Comparison of ENCODE assay signal across 29 cellular contexts in the genomic region with DNA sequence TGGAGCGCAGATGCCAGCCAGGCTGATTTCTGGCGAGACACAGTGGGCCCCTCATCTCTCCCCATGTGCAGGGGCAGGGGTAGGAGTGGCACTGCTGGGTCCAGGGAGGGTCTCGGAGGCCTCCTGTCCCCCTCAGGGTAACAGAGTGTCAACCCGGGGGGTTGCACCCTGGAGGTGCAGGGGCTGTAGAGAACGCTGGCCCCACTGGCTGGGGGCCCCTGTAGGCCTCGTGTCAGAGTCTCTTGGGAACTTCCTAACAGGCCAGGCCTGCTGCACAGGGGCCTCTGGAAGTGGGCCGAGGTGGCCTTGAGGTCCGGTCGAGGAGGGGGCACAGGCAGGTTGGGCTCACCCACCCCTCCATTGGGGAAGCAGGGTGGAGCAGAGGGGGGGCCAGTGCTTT. TPM values are rescaled to one million over a fixed set of nuclear protein-coding genes. Genes with fewer than 3 reads are reported as not detected.
"Had no signal": no experiment of that assay in that cellular context is flagged by ENCODE, and none has a peak within 500 bp of the region (broad histone marks: within the 10 kb centered on the region; RNA-seq: fewer than 3 reads in every experiment).

No MANE protein-coding gene starts in this region.

- H3K4me1 Mint-ChIP-seq: activated B cell treated with CpG ODN at 0.5 μM for 24 hours; activated CD4-positive, alpha-beta memory T cell treated with anti-CD3 and anti-CD28 coated beads, Interleukin-2, amount 10 ng/mL, durations not matched to agents 7 days and 5 days; activated CD4-positive, alpha-beta T cell treated with anti-CD3 and anti-CD28 coated beads for 36 hours; activated CD4-positive, alpha-beta T cell treated with anti-CD3 and anti-CD28 coated beads, Interleukin-2, amount 10 ng/mL, durations not matched to agents 24 days and 14 days; activated naive CD4-positive, alpha-beta T cell treated with anti-CD3 and anti-CD28 coated beads, Interleukin-2, amount 10 ng/mL, durations not matched to agents 7 days and 5 days; activated naive CD8-positive, alpha-beta T cell treated with anti-CD3 and anti-CD28 coated beads, Interleukin-2, amount 10 ng/mL, durations not matched to agents 7 days and 5 days; central memory CD8-positive, alpha-beta T cell; T-helper 17 cell had no signal

- H3K27ac ChIP-seq: brain microvascular endothelial cell, esophagus muscularis mucosa, foreskin keratinocyte, gastrocnemius medialis, WERI-Rb-1 had no signal

- H3K27ac Mint-ChIP-seq: activated B cell treated with CpG ODN at 0.5 μM for 24 hours; activated CD4-positive, alpha-beta memory T cell treated with anti-CD3 and anti-CD28 coated beads, Interleukin-2, amount 10 ng/mL, durations not matched to agents 7 days and 5 days; activated CD4-positive, alpha-beta T cell treated with anti-CD3 and anti-CD28 coated beads for 36 hours; activated CD4-positive, alpha-beta T cell treated with anti-CD3 and anti-CD28 coated beads, Interleukin-2, amount 10 ng/mL, durations not matched to agents 24 days and 14 days; activated naive CD4-positive, alpha-beta T cell treated with anti-CD3 and anti-CD28 coated beads, Interleukin-2, amount 10 ng/mL, durations not matched to agents 7 days and 5 days; activated naive CD4-positive, alpha-beta T cell treated with anti-CD3 and anti-CD28 coated beads, Interleukin-2, amount 50 U/mL, for 72 hours; activated naive CD8-positive, alpha-beta T cell treated with anti-CD3 and anti-CD28 coated beads, Interleukin-2, amount 10 ng/mL, durations not matched to agents 7 days and 5 days; activated T-cell treated with anti-CD3 and anti-CD28 coated beads, Interleukin-2, amount 50 U/mL, for 24 hours; activated T-cell treated with anti-CD3 and anti-CD28 coated beads, Interleukin-2, amount 50 U/mL, for 72 hours; effector memory CD8-positive, alpha-beta T cell; T-helper 17 cell; T-helper 2 cell treated with Interferon-gamma antibody and Interleukin-4, amounts not matched to agents 5 μg/mL and 100 μg/mL, for 36 hours had no signal

- H3K36me3 ChIP-seq: brain microvascular endothelial cell, esophagus muscularis mucosa, gastrocnemius medialis, WERI-Rb-1 had no signal

- H3K36me3 Mint-ChIP-seq: activated naive CD4-positive, alpha-beta T cell treated with anti-CD3 and anti-CD28 coated beads, Interleukin-2, amount 10 ng/mL, durations not matched to agents 7 days and 5 days; activated naive CD8-positive, alpha-beta T cell treated with anti-CD3 and anti-CD28 coated beads, Interleukin-2, amount 10 ng/mL, durations not matched to agents 7 days and 5 days had no signal

- H3K9me3 ChIP-seq: gastrocnemius medialis had no signal

- H3K27me3 ChIP-seq: brain microvascular endothelial cell, foreskin keratinocyte had no signal

- H3K4me3 ChIP-seq: esophagus muscularis mucosa, gastrocnemius medialis had no signal

- H3K4me1 ChIP-seq: esophagus muscularis mucosa, foreskin keratinocyte, gastrocnemius medialis had no signal

- ATAC-seq: activated CD4-positive, alpha-beta T cell treated with anti-CD3 and anti-CD28 coated beads for 36 hours; activated naive CD4-positive, alpha-beta T cell treated with anti-CD3 and anti-CD28 coated beads, Interleukin-2, amount 50 U/mL, for 72 hours; activated T-cell treated with anti-CD3 and anti-CD28 coated beads, Interleukin-2, amount 50 U/mL, for 72 hours; effector memory CD8-positive, alpha-beta T cell; foreskin keratinocyte; gastrocnemius medialis; T-helper 17 cell had no signal

- H3K4me3 Mint-ChIP-seq: activated B cell treated with CpG ODN at 0.5 μM for 24 hours; activated CD4-positive, alpha-beta memory T cell treated with anti-CD3 and anti-CD28 coated beads, Interleukin-2, amount 10 ng/mL, durations not matched to agents 7 days and 5 days; activated CD4-positive, alpha-beta T cell treated with anti-CD3 and anti-CD28 coated beads for 36 hours; activated CD4-positive, alpha-beta T cell treated with anti-CD3 and anti-CD28 coated beads, Interleukin-2, amount 10 ng/mL, durations not matched to agents 24 days and 14 days; activated naive CD4-positive, alpha-beta T cell treated with anti-CD3 and anti-CD28 coated beads, Interleukin-2, amount 10 ng/mL, durations not matched to agents 7 days and 5 days; activated naive CD8-positive, alpha-beta T cell treated with anti-CD3 and anti-CD28 coated beads, Interleukin-2, amount 10 ng/mL, durations not matched to agents 7 days and 5 days; activated T-cell treated with anti-CD3 and anti-CD28 coated beads, Interleukin-2, amount 50 U/mL, for 24 hours; activated T-cell treated with anti-CD3 and anti-CD28 coated beads, Interleukin-2, amount 50 U/mL, for 72 hours; central memory CD8-positive, alpha-beta T cell; effector memory CD8-positive, alpha-beta T cell; T-helper 17 cell; T-helper 2 cell treated with Interferon-gamma antibody and Interleukin-4, amounts not matched to agents 5 μg/mL and 100 μg/mL, for 36 hours had no signal

- DNase-seq: activated B cell treated with CpG ODN at 0.5 μM for 24 hours; activated CD4-positive, alpha-beta memory T cell treated with anti-CD3 and anti-CD28 coated beads, Interleukin-2, amount 10 ng/mL, durations not matched to agents 7 days and 5 days; activated CD4-positive, alpha-beta T cell treated with anti-CD3 and anti-CD28 coated beads for 36 hours; activated CD4-positive, alpha-beta T cell treated with anti-CD3 and anti-CD28 coated beads, Interleukin-2, amount 10 ng/mL, durations not matched to agents 24 days and 14 days; activated CD4-positive, CD25-positive, alpha-beta regulatory T cell treated with anti-CD3 and anti-CD28 coated beads, Interleukin-2, amount 50 U/mL, for 72 hours; activated CD8-positive, alpha-beta memory T cell treated with anti-CD3 and anti-CD28 coated beads, Interleukin-2, amount 50 U/mL, for 48 hours; activated gamma-delta T cell; activated naive CD4-positive, alpha-beta T cell; activated naive CD4-positive, alpha-beta T cell treated with anti-CD3 and anti-CD28 coated beads, Interleukin-2, amount 10 ng/mL, durations not matched to agents 7 days and 5 days; activated naive CD8-positive, alpha-beta T cell treated with anti-CD3 and anti-CD28 coated beads, Interleukin-2, amount 10 ng/mL, durations not matched to agents 7 days and 5 days; activated T-cell treated with anti-CD3 and anti-CD28 coated beads for 4 hours; activated T-cell treated with anti-CD3 and anti-CD28 coated beads, Interleukin-2, amount 50 U/mL, for 24 hours; activated T-cell treated with anti-CD3 and anti-CD28 coated beads, Interleukin-2, amount 50 U/mL, for 72 hours; brain microvascular endothelial cell; cortex of kidney; dermis blood vessel endothelial cell; effector CD4-positive, alpha-beta T cell; effector memory CD8-positive, alpha-beta T cell; erythroblast; foreskin keratinocyte; gastrocnemius medialis; T-helper 1 cell; T-helper 17 cell; T1000; WERI-Rb-1 had no signal

- H3K9me3 Mint-ChIP-seq: central memory CD8-positive, alpha-beta T cell had no signal

- H3K27me3 Mint-ChIP-seq: activated B cell treated with CpG ODN at 0.5 μM for 24 hours; activated CD4-positive, alpha-beta memory T cell treated with anti-CD3 and anti-CD28 coated beads, Interleukin-2, amount 10 ng/mL, durations not matched to agents 7 days and 5 days; activated CD4-positive, alpha-beta T cell treated with anti-CD3 and anti-CD28 coated beads, Interleukin-2, amount 10 ng/mL, durations not matched to agents 24 days and 14 days; activated naive CD8-positive, alpha-beta T cell treated with anti-CD3 and anti-CD28 coated beads, Interleukin-2, amount 10 ng/mL, durations not matched to agents 7 days and 5 days had no signal

RNA-seq across cellular contexts. Expression of a gene that starts 38.9 kb away (rescaled TPM):
- total RNA-seq: activated B cell treated with CpG ODN at 0.5 μM for 24 hours; activated CD4-positive, alpha-beta memory T cell treated with anti-CD3 and anti-CD28 coated beads, Interleukin-2, amount 10 ng/mL, durations not matched to agents 7 days and 5 days; activated CD4-positive, alpha-beta T cell treated with anti-CD3 and anti-CD28 coated beads for 36 hours; activated CD4-positive, alpha-beta T cell treated with anti-CD3 and anti-CD28 coated beads, Interleukin-2, amount 10 ng/mL, durations not matched to agents 24 days and 14 days; activated naive CD8-positive, alpha-beta T cell treated with anti-CD3 and anti-CD28 coated beads, Interleukin-2, amount 10 ng/mL, durations not matched to agents 7 days and 5 days; T-helper 17 cell had no signal
